Comparison of ENCODE assay signal across 1 cellular context in genomic region chr20:23444859-23445258, GRCh38.
TF ChIP-seq lines count a peak whose summit lies in the region.

No MANE protein-coding gene starts in this region.

TF ChIP-seq in IMR-90, 13 proteins besides CTCF, POLR2A, EP300 and RAD21:
- no peak for TF ChIP-seq BHLHE40 (IDR thresholded peaks at IDR 0.05; ENCODE audit: low read depth, low read length)
- TF ChIP-seq, protein P1, sequence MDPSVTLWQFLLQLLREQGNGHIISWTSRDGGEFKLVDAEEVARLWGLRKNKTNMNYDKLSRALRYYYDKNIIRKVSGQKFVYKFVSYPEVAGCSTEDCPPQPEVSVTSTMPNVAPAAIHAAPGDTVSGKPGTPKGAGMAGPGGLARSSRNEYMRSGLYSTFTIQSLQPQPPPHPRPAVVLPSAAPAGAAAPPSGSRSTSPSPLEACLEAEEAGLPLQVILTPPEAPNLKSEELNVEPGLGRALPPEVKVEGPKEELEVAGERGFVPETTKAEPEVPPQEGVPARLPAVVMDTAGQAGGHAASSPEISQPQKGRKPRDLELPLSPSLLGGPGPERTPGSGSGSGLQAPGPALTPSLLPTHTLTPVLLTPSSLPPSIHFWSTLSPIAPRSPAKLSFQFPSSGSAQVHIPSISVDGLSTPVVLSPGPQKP (IDR thresholded peaks at IDR 0.05; ENCODE audit: borderline replicate concordance, low read depth, low read length) = no peak
- no peak for TF ChIP-seq RFX5 (IDR thresholded peaks at IDR 0.05; ENCODE audit: low read depth, low read length)
- no peak for TF ChIP-seq CHD1 (IDR thresholded peaks at IDR 0.05; ENCODE audit: low read depth, low read length)
- TF ChIP-seq MXI1 (IDR thresholded peaks at IDR 0.05; ENCODE audit: borderline replicate concordance, low read depth, low read length) = no peak
- no peak for TF ChIP-seq CEBPB (IDR thresholded peaks at IDR 0.05; ENCODE audit: low read depth, low read length)
- TF ChIP-seq MAZ (IDR thresholded peaks at IDR 0.05; ENCODE audit: borderline replicate concordance, low read depth, low read length) = no peak
- no peak for TF ChIP-seq NFE2L2 (IDR thresholded peaks at IDR 0.05; ENCODE audit: low read depth, low read length)
- TF ChIP-seq, protein P2, sequence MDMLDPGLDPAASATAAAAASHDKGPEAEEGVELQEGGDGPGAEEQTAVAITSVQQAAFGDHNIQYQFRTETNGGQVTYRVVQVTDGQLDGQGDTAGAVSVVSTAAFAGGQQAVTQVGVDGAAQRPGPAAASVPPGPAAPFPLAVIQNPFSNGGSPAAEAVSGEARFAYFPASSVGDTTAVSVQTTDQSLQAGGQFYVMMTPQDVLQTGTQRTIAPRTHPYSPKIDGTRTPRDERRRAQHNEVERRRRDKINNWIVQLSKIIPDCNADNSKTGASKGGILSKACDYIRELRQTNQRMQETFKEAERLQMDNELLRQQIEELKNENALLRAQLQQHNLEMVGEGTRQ (IDR thresholded peaks at IDR 0.05; ENCODE audit: low read depth, low read length) = no peak
- TF ChIP-seq SMC3 (IDR thresholded peaks at IDR 0.05; ENCODE audit: low read depth, low read length) = no peak
TF ChIP-seq in IMR-90: peak in this region for 0.
